Comparison of ENCODE assay signal across 2 cellular contexts in genomic region chr2:75077909-75078308, GRCh38.
TF ChIP-seq lines count a peak whose summit lies in the region.

No MANE protein-coding gene starts in this region.

TF ChIP-seq in GM12878, 131 proteins besides CTCF, POLR2A, EP300 and RAD21 (continued from another document):
- TF ChIP-seq E4F1 (IDR thresholded peaks at IDR 0.05; ENCODE audit: borderline replicate concordance, partially characterized antibody): no peak
- TF ChIP-seq ZNF687 (IDR thresholded peaks at IDR 0.05): no peak
- TF ChIP-seq CBX5 (IDR thresholded peaks at IDR 0.05; ENCODE audit: low read depth): no peak
- peak; percentile 30; the same call in 1 of the 2 replicates for TF ChIP-seq NFIC (IDR thresholded peaks at IDR 0.05; ENCODE audit: low read depth, low read length)
- TF ChIP-seq RUNX3 (IDR thresholded peaks at IDR 0.05; ENCODE audit: low read length): peak; percentile 35; the same call in 1 of the 2 replicates
- no peak for TF ChIP-seq CHD1 (IDR thresholded peaks at IDR 0.05; ENCODE audit: low read depth, low read length)
- peak in 1 of 2 experiments; percentile 41; a peak in 1 of 3 replicates for TF ChIP-seq EGR1 (IDR thresholded peaks at IDR 0.05; ENCODE audit: borderline replicate concordance in 1 of 2, low read depth in 2 of 2, low read length in 2 of 2)
- peak; percentile 46; the same call in 1 of the 2 replicates for TF ChIP-seq IRF4 (IDR thresholded peaks at IDR 0.05; ENCODE audit: low read depth, low read length)

TF ChIP-seq in SK-N-SH treated with all-trans-retinoic acid at 6 μM for 48 hours, 23 proteins besides CTCF, POLR2A, EP300 and RAD21 (continued from another document):
- TF ChIP-seq POU6F1 (CRISPR knock-in tag; IDR thresholded peaks at IDR 0.05; ENCODE audit: borderline replicate concordance, low read depth) (no peak), CREB5 (CRISPR knock-in tag; IDR thresholded peaks at IDR 0.05; ENCODE audit: low read depth) (no peak), ZNF70 (CRISPR knock-in tag; IDR thresholded peaks at IDR 0.05) (no peak), CSRNP3 (CRISPR knock-in tag; IDR thresholded peaks at IDR 0.05) (no peak), ZNF565 (CRISPR knock-in tag; conservative IDR thresholded peaks at IDR 0.05; ENCODE audit: low read depth) (no peak)
TF ChIP-seq in SK-N-SH treated with all-trans-retinoic acid at 6 μM for 48 hours: peak in this region for 0.
